In the genomic region with DNA sequence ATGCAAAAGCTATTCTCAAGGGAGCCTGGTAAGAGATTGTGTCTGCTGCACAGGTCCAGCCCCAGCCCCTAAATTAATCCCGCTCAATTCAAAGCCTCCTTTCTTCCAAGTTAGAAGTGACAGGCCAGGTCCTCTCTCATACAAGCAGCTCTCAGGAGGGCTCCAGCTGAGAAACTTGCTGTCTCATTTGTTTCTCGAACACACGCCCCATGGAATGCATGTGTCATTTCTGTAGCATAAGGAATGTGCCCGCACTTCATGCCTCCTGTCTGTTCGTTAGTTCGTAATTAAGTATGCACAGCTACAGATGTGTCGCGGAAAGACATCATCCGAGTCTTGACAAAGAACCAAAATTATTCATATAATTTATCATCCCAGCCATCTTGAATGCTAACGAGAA, we compare ENCODE assay signal across 22 cellular contexts.
DNase-seq lines count a peak whose midpoint lies in the region; ATAC-seq and TF ChIP-seq lines count a peak whose summit lies in the region.
"Had no signal": no experiment of that assay in that cellular context is flagged by ENCODE, and none has a peak within 500 bp of the region (broad histone marks: within the 10 kb centered on the region; RNA-seq: fewer than 3 reads in every experiment).

No MANE protein-coding gene starts in this region.

- no peak overlapping the region for H3K4me3 Mint-ChIP-seq in type B pancreatic cell
- H3K4me3 Mint-ChIP-seq: CD4-positive, alpha-beta T cell had no signal

- H3K9me3 Mint-ChIP-seq in type B pancreatic cell, result no peaks in the 10 kb centered on the region
- H3K9me3 Mint-ChIP-seq: CD4-positive, alpha-beta T cell had no signal

- H3K9me3 ChIP-seq in GM23248 (ENCODE audit: low read depth), result no peaks in the 10 kb centered on the region
- H3K9me3 ChIP-seq: BLaER1 had no signal

- intact Hi-C loops in Right ventricle myocardium superior (cut with DNase I), result no loop called here

- no peaks in the 10 kb centered on the region for H4K20me1 ChIP-seq in GM23248 (ENCODE audit: insufficient read depth)
- H4K20me1 ChIP-seq: BLaER1 had no signal

- H3K79me2 ChIP-seq in GM23248 (ENCODE audit: insufficient read depth), result no peaks in the 10 kb centered on the region

- TF ChIP-seq CTCF in type B pancreatic cell (conservative IDR thresholded peaks at IDR 0.05), result no peak

- H3F3A ChIP-seq in GM23248 (ENCODE audit: insufficient read depth), result no peaks in the 10 kb centered on the region

- no peaks in the 10 kb centered on the region for H3K36me3 ChIP-seq in GM23248 (ENCODE audit: low read depth)
- H3K36me3 ChIP-seq: BLaER1 had no signal

- no peak overlapping the region for H3K27ac ChIP-seq in GM23248
- H3K27ac ChIP-seq: BLaER1, HL-60 had no signal

- DNase-seq in AG20443 (ENCODE audit: low spot score), result peak; percentile 72
- peak; percentile 45 for DNase-seq in GM23248
- peak; percentile 69 for DNase-seq in islet precursor cell
- no peak for DNase-seq in type B pancreatic cell (ENCODE audit: extremely low spot score, unreplicated experiment)
- DNase-seq in Right ventricle myocardium superior, result no peak
- no peak for DNase-seq in DMS 273 treated with DMSO at 0.1 percent for 48 hours (lab: John Stamatoyannopoulos, UW)
- DNase-seq in Ammon's horn (ENCODE audit: low spot score), result no peak
- DNase-seq: CD4-positive, alpha-beta T cell; DMS53; GF-D8; NCI-H1092 treated with DMSO at 0.1 percent for 48 hours; NCI-H1436; NCI-H187; NCI-H2081 treated with DMSO at 0.1 percent for 48 hours; NCI-H2171; NCI-H226; NCI-H510A; NCI-H69; RPMI8226; SHP77 had no signal

- H3K4me3 ChIP-seq in GM23248, result no peak overlapping the region
- H3K4me3 ChIP-seq: BLaER1 had no signal

- H3K4me2 ChIP-seq in GM23248 (ENCODE audit: unreplicated experiment), result no peak overlapping the region
- H3K4me2 ChIP-seq: BLaER1 had no signal

- WGBS in GM23248 (ENCODE audit: low coverage in 1 of 2, low lambda C conversion rate in 2 of 2, missing lambda C conversion rate in 2 of 2), 2 experiments, result 27 to 29% methylated on average over 10 of the region's 10 CpGs

- peaks cover 21% of the 10 kb centered on the region for H3K4me1 Mint-ChIP-seq in type B pancreatic cell (ENCODE audit: unreplicated experiment)

- H3K36me3 Mint-ChIP-seq in type B pancreatic cell, result no peaks in the 10 kb centered on the region

- peak overlapping the region; percentile 86 for H3K27ac Mint-ChIP-seq in type B pancreatic cell
- H3K27ac Mint-ChIP-seq: CD4-positive, alpha-beta T cell had no signal

- in situ Hi-C loops in GM23248 (cut with MboI), result no loop called here

- peaks cover 15% of the 10 kb centered on the region for H3K27me3 ChIP-seq in GM23248 (replicated peaks; ENCODE audit: insufficient read depth)
- H3K27me3 ChIP-seq: BLaER1 had no signal

- H3K4me1 ChIP-seq in GM23248 (ENCODE audit: insufficient read depth), result peaks cover 5% of the 10 kb centered on the region; the same call in 1 of the 2 replicates

- H3K9ac ChIP-seq in GM23248, result no peak overlapping the region
- H3K9ac ChIP-seq: BLaER1 had no signal

- no peak overlapping the region for H2AFZ ChIP-seq in GM23248

- peaks cover 4% of the 10 kb centered on the region for H3K27me3 Mint-ChIP-seq in type B pancreatic cell

- no peaks in the 10 kb centered on the region for H3K9me2 ChIP-seq in GM23248 (ENCODE audit: insufficient read depth)

- ATAC-seq in Right ventricle myocardium superior (ENCODE audit: poor library complexity), result no peak

Comparison
In these comparisons a context has a peak if more than half of its experiments do, and no peak if none do; other contexts are left out.
1. DNase-seq: peak in AG20443 (single experiment), GM23248 (single experiment) and islet precursor cell (single experiment); none in type B pancreatic cell (single experiment), Right ventricle myocardium superior (single experiment), DMS 273 treated with DMSO at 0.1 percent for 48 hours (single experiment) and Ammon's horn (single experiment).